ENCODE assay signal across 12 cellular contexts in genomic region chr6:70557998-70558397, GRCh38.
"Had no signal": no experiment of that assay in that cellular context is flagged by ENCODE, and none has a peak within 500 bp of the region (broad histone marks: within the 10 kb centered on the region; RNA-seq: fewer than 3 reads in every experiment).

No MANE protein-coding gene starts in this region.

- H3K27me3 Mint-ChIP-seq: activated CD4-positive, alpha-beta memory T cell treated with anti-CD3 and anti-CD28 coated beads for 36 hours; stimulated activated memory B cell treated with anti-CD40 and anti-IgM and Interleukin-4, amounts not matched to agents 10 μg/mL and 1 μg/mL and 100 μg/mL, for 72 hours had no signal

- H3K9me3 Mint-ChIP-seq: activated CD4-positive, alpha-beta memory T cell treated with anti-CD3 and anti-CD28 coated beads for 36 hours; natural killer cell treated with Interleukin-12 subunit alpha and Interleukin-12 subunit beta and Interleukin-15 and Interleukin-18, amount 100 ng/mL, for 72 hours; stimulated activated memory B cell treated with anti-CD40 and anti-IgM and Interleukin-4, amounts not matched to agents 10 μg/mL and 1 μg/mL and 100 μg/mL, for 72 hours had no signal

- H3K4me3 Mint-ChIP-seq: activated CD4-positive, alpha-beta memory T cell treated with anti-CD3 and anti-CD28 coated beads for 36 hours; natural killer cell treated with Interleukin-12 subunit alpha and Interleukin-12 subunit beta and Interleukin-15 and Interleukin-18, amount 100 ng/mL, for 72 hours; stimulated activated memory B cell treated with anti-CD40 and anti-IgM and Interleukin-4, amounts not matched to agents 10 μg/mL and 1 μg/mL and 100 μg/mL, for 72 hours had no signal

- H3K4me1 Mint-ChIP-seq: stimulated activated memory B cell treated with anti-CD40 and anti-IgM and Interleukin-4, amounts not matched to agents 10 μg/mL and 1 μg/mL and 100 μg/mL, for 72 hours had no signal

- ATAC-seq: gastroesophageal sphincter; heart right ventricle; natural killer cell treated with Interleukin-12 subunit alpha and Interleukin-12 subunit beta and Interleukin-15 and Interleukin-18, amount 100 ng/mL, for 72 hours; stimulated activated memory B cell treated with anti-CD40 and anti-IgM and Interleukin-4, amounts not matched to agents 10 μg/mL and 1 μg/mL and 100 μg/mL, for 72 hours had no signal

- H3K36me3 Mint-ChIP-seq: activated CD4-positive, alpha-beta memory T cell treated with anti-CD3 and anti-CD28 coated beads for 36 hours; natural killer cell treated with Interleukin-12 subunit alpha and Interleukin-12 subunit beta and Interleukin-15 and Interleukin-18, amount 100 ng/mL, for 72 hours had no signal

- H3K27ac Mint-ChIP-seq: activated CD4-positive, alpha-beta memory T cell treated with anti-CD3 and anti-CD28 coated beads for 36 hours; natural killer cell treated with Interleukin-12 subunit alpha and Interleukin-12 subunit beta and Interleukin-15 and Interleukin-18, amount 100 ng/mL, for 72 hours; stimulated activated memory B cell treated with anti-CD40 and anti-IgM and Interleukin-4, amounts not matched to agents 10 μg/mL and 1 μg/mL and 100 μg/mL, for 72 hours had no signal

- DNase-seq: activated CD4-positive, alpha-beta memory T cell treated with anti-CD3 and anti-CD28 coated beads for 36 hours; activated CD8-positive, alpha-beta memory T cell treated with anti-CD3 and anti-CD28 coated beads, Interleukin-2, amount 50 U/mL, for 4 hours; activated gamma-delta T cell treated with Interleukin-2 at 50 U/mL for 16 hours; amniotic stem cell; colonic mucosa; heart right ventricle; nucleus accumbens; posterior cingulate gyrus; upper lobe of left lung had no signal
